In the genomic region with DNA sequence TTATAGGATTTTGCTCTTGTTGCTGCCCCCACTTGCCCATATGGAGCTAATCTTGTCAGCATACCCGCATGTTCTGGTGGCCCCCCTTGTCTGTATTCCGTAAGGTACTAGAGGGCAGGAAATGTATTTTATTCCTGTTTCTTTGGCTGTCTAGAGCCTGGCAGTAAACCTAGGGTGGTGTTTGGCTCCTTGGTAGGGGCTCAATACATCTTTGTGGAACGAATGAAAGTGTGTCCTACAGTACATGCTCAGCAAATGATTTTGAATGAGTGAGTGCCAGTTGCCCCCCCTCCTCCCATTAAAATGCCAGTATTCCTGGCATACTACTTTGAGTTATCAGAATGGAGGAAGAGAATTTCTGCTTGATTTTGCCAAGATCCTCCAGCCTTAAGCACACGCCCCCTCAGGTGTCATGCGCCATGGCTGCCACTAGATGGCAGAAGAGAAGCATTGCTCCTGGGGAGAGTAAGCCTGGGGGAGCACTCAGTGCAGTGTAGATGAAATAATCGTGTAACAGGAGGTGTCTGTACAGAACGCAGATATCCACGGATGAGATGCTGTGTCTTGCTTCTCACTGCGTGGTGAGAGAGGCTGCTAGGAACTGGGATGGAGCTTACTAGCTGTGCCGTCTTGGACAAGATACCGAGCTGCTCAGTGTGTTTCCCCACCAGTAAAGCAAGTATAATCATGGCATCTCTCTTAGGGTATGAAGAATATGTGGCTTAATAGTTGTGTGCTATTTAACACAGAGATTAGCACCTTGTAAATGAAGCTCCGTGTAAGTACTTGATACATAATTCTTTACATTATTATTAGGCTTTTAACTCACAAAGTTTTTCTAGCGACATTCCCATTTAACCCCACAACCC, we compare ENCODE assay signal across 8 cellular contexts. TPM values are rescaled to one million over a fixed set of nuclear protein-coding genes. Genes with fewer than 3 reads are reported as not detected.
DNase-seq lines count a peak whose midpoint lies in the region; ATAC-seq and TF ChIP-seq lines count a peak whose summit lies in the region.

No MANE protein-coding gene starts in this region.

- CTCF ChIA-PET in activated naive CD4-positive, alpha-beta T cell treated with anti-CD3 and anti-CD28 coated beads for 36 hours (lab: Charles Lee) = interaction anchor here (0.6 to 5.4 kb wide), 31 partner anchors 8 to 229 kb away, joined by 3 to 54 read pairs (median 4); a partner anchor contains a TSS

- no peaks in the 10 kb centered on the region for H3K9me3 Mint-ChIP-seq in activated naive CD4-positive, alpha-beta T cell treated with anti-CD3 and anti-CD28 coated beads for 36 hours
- H3K9me3 Mint-ChIP-seq in glutamatergic neuron (ENCODE audit: unreplicated experiment) (peaks cover 3% of the 10 kb centered on the region), progenitor cell of endocrine pancreas (ENCODE audit: low read depth) (no peaks in the 10 kb centered on the region)

- H3K4me1 Mint-ChIP-seq in activated naive CD4-positive, alpha-beta T cell treated with anti-CD3 and anti-CD28 coated beads for 36 hours (ENCODE audit: low read depth) = peaks cover 2% of the 10 kb centered on the region
- peaks cover 4% of the 10 kb centered on the region for H3K4me1 Mint-ChIP-seq in glutamatergic neuron (ENCODE audit: low read depth, unreplicated experiment)
- H3K4me1 Mint-ChIP-seq in progenitor cell of endocrine pancreas (ENCODE audit: low read depth) = no peaks in the 10 kb centered on the region

- peak; percentile 99 for TF ChIP-seq CTCF in glutamatergic neuron (IDR thresholded peaks at IDR 0.05; ENCODE audit: partially characterized antibody, unreplicated experiment)
- peak; percentile 99 for TF ChIP-seq CTCF in progenitor cell of endocrine pancreas (IDR thresholded peaks at IDR 0.05; ENCODE audit: unreplicated experiment)
- TF ChIP-seq CTCF in uterus (IDR thresholded peaks at IDR 0.05) = peak; percentile 97 to 99 (median 98)

- TF ChIP-seq POLR2A in uterus (IDR thresholded peaks at IDR 0.05) = no peak

- in situ Hi-C loops in KBM-7 (cut with MboI; ENCODE audit: low pct_unique_long_range_greater_than_20kb, low sequenced_read_pairs) = no loop called here

- H3K27me3 Mint-ChIP-seq in activated naive CD4-positive, alpha-beta T cell treated with anti-CD3 and anti-CD28 coated beads for 36 hours (ENCODE audit: low read depth) = peaks cover 4% of the 10 kb centered on the region
- H3K27me3 Mint-ChIP-seq in glutamatergic neuron (ENCODE audit: unreplicated experiment) (peaks cover 2% of the 10 kb centered on the region), progenitor cell of endocrine pancreas (peaks cover 19% of the 10 kb centered on the region)

- H3K27ac ChIP-seq in SK-N-MC (no peak overlapping the region), uterus (no peak overlapping the region)

- DNase-seq in COR-L47 (lab: John Stamatoyannopoulos, UW) = peak; percentile 53
- peak; percentile 87 for DNase-seq in KBM-7
- peak; percentile 26 for DNase-seq in SK-N-MC (ENCODE audit: low read depth, low spot score)
- DNase-seq in activated naive CD4-positive, alpha-beta T cell treated with anti-CD3 and anti-CD28 coated beads for 36 hours = peak; percentile 80
- peak; percentile 79 for DNase-seq in glutamatergic neuron
- DNase-seq in progenitor cell of endocrine pancreas (ENCODE audit: low spot score, unreplicated experiment) = peak; percentile 55
- DNase-seq in uterus = peak; percentile 68 to 83

- H3K9ac ChIP-seq in SK-N-MC (ENCODE audit: insufficient read length) = no peak overlapping the region

- H3K9me3 ChIP-seq in SK-N-MC (ENCODE audit: low read depth, low read length) (no peaks in the 10 kb centered on the region), uterus (no peaks in the 10 kb centered on the region)

- H3K36me3 ChIP-seq in SK-N-MC (ENCODE audit: insufficient read depth, low read length) (no peaks in the 10 kb centered on the region), uterus (no peaks in the 10 kb centered on the region)

- H3K27me3 ChIP-seq in uterus = no peaks in the 10 kb centered on the region

- H3K36me3 Mint-ChIP-seq in activated naive CD4-positive, alpha-beta T cell treated with anti-CD3 and anti-CD28 coated beads for 36 hours (ENCODE audit: low read depth) = no peaks in the 10 kb centered on the region
- H3K36me3 Mint-ChIP-seq in glutamatergic neuron (ENCODE audit: unreplicated experiment) (peaks cover 4% of the 10 kb centered on the region), progenitor cell of endocrine pancreas (ENCODE audit: insufficient read depth) (peaks cover 1% of the 10 kb centered on the region)

- intact Hi-C loops in activated naive CD4-positive, alpha-beta T cell treated with anti-CD3 and anti-CD28 coated beads for 36 hours (cut with micrococcal nuclease) = loop anchor here (1.0 kb wide), 3 partner anchors 138 to 221 kb away; no protein-coding TSS in a partner anchor
- intact Hi-C loops in uterus (cut with DNase I; ENCODE audit: low total_unique reads) = loop anchor here (10.0 kb wide), 1 partner anchor 234 kb away; no protein-coding TSS in a partner anchor

- H3K4me1 ChIP-seq in uterus = no peaks in the 10 kb centered on the region

- no peak overlapping the region for H3K4me3 ChIP-seq in SK-N-MC
- no peak overlapping the region for H3K4me3 ChIP-seq in uterus

- H3K27ac Mint-ChIP-seq in activated naive CD4-positive, alpha-beta T cell treated with anti-CD3 and anti-CD28 coated beads for 36 hours = no peak overlapping the region
- H3K27ac Mint-ChIP-seq in glutamatergic neuron (ENCODE audit: unreplicated experiment) (no peak overlapping the region), progenitor cell of endocrine pancreas (no peak overlapping the region)

- no peak overlapping the region for H3K4me3 Mint-ChIP-seq in activated naive CD4-positive, alpha-beta T cell treated with anti-CD3 and anti-CD28 coated beads for 36 hours
- no peak overlapping the region for H3K4me3 Mint-ChIP-seq in glutamatergic neuron (ENCODE audit: unreplicated experiment)
- H3K4me3 Mint-ChIP-seq in progenitor cell of endocrine pancreas (ENCODE audit: low read depth) = no peak overlapping the region

- peak; percentile 74 for ATAC-seq in GM19438 (IDR thresholded peaks at IDR 0.05; ENCODE audit: low read depth, unreplicated experiment)

RNA-seq across cellular contexts. Expression of a gene that starts 17.2 kb away (rescaled TPM):
- 1 to 10 TPM in 1 of 2 experiments, under 1 TPM in 1; 0.98 to 2.2 TPM for total RNA-seq in activated naive CD4-positive, alpha-beta T cell treated with anti-CD3 and anti-CD28 coated beads for 36 hours
- 11.1 TPM for total RNA-seq in glutamatergic neuron (ENCODE audit: unreplicated experiment)
- total RNA-seq in progenitor cell of endocrine pancreas = 11.2 and 11.6 TPM in 2 replicates
- 10 to 100 TPM in 1 of 4 donors, 1 to 10 TPM in 2, under 1 TPM in 1; 0.77 to 13.5 (median 5.2) TPM for total RNA-seq in uterus

RNA-seq across cellular contexts. Expression of a gene that starts 41.8 kb away (rescaled TPM):
- 1 to 10 TPM; 4.8 to 5.5 TPM for total RNA-seq in activated naive CD4-positive, alpha-beta T cell treated with anti-CD3 and anti-CD28 coated beads for 36 hours
- 769 TPM for total RNA-seq in glutamatergic neuron (ENCODE audit: unreplicated experiment)
- 1.9 and 2.2 TPM in 2 replicates for total RNA-seq in progenitor cell of endocrine pancreas
- 100 to 1,000 TPM in 2 of 4 donors, 10 to 100 TPM in 2; 60.6 to 262 (median 115) TPM for total RNA-seq in uterus

Comparison
In these comparisons a context has a peak if more than half of its experiments do, and no peak if none do; other contexts are left out.
1. DNase-seq: peak in every context shown above with its lines; median percentile 87 in KBM-7; 80 in activated naive CD4-positive, alpha-beta T cell treated with anti-CD3 and anti-CD28 coated beads for 36 hours; 79 in glutamatergic neuron; 76 in uterus; 55 in progenitor cell of endocrine pancreas; 53 in COR-L47; 26 in SK-N-MC.
2. RNA of a gene that starts 41.8 kb away (total RNA-seq): 769 TPM in glutamatergic neuron (single experiment) and 60.6 to 262 TPM in uterus; 4.8 to 5.5 TPM in activated naive CD4-positive, alpha-beta T cell treated with anti-CD3 and anti-CD28 coated beads for 36 hours and 1.9 to 2.2 TPM in progenitor cell of endocrine pancreas; every median in the first group is over 4 times any median in the second.
3. Peak in every context shown above with its lines, with median percentiles within 50 percentile points of each other: CTCF ChIP-seq.